Comparison of ENCODE assay signal across 8 cellular contexts in genomic region chr9:136846376-136847064, GRCh38. TPM values are rescaled to one million over a fixed set of nuclear protein-coding genes. Genes with fewer than 3 reads are reported as not detected.
DNase-seq lines count a peak whose midpoint lies in the region; ATAC-seq and TF ChIP-seq lines count a peak whose summit lies in the region.
"Had no signal": no experiment of that assay in that cellular context is flagged by ENCODE, and none has a peak within 500 bp of the region (broad histone marks: within the 10 kb centered on the region; RNA-seq: fewer than 3 reads in every experiment).

No MANE protein-coding gene starts in this region.

- CTCF ChIA-PET in CD8-positive, alpha-beta T cell (lab: Charles Lee) = interaction anchor here (1.2 to 1.4 kb wide), 2 partner anchors 146 to 189 kb away, joined by 4 to 6 read pairs; partner anchors contain the start of gene PAXX

- H3K27me3 ChIP-seq in CD8-positive, alpha-beta T cell (ENCODE audit: insufficient read depth, low read length) = peaks cover 3% of the 10 kb centered on the region
- H3K27me3 ChIP-seq in HUES64 (ENCODE audit: insufficient read depth, low read length) (peaks cover 5% of the 10 kb centered on the region), ectodermal cell (ENCODE audit: control insufficient read depth, insufficient read depth, low read length, poor library complexity, severe bottlenecking) (peaks cover 29% of the 10 kb centered on the region), rectal smooth muscle tissue (ENCODE audit: control insufficient read depth, insufficient read depth, low read length) (peaks cover 15% of the 10 kb centered on the region), WERI-Rb-1 (ENCODE audit: insufficient read depth, low read depth, severe bottlenecking) (no peaks in the 10 kb centered on the region)

- no peaks in the 10 kb centered on the region for H3K9me3 ChIP-seq in CD8-positive, alpha-beta T cell (ENCODE audit: low read length)
- H3K9me3 ChIP-seq in HUES64 (ENCODE audit: insufficient read depth, low read depth, low read length) (no peaks in the 10 kb centered on the region), ectodermal cell (ENCODE audit: control insufficient read depth, low read length) (no peaks in the 10 kb centered on the region), WERI-Rb-1 (ENCODE audit: severe bottlenecking) (no peaks in the 10 kb centered on the region)

- H3K4me3 ChIP-seq in CD8-positive, alpha-beta T cell (ENCODE audit: low read depth, low read length) = no peak overlapping the region
- H3K4me3 ChIP-seq in HUES64 (ENCODE audit: low read length) (peak overlapping the region; percentile 60), ectodermal cell (ENCODE audit: insufficient read depth, low read depth, low read length) (peak overlapping the region; percentile 71), rectal smooth muscle tissue (ENCODE audit: low read length) (peak overlapping the region; percentile 46), WERI-Rb-1 (ENCODE audit: low read depth, low read length) (no peak overlapping the region)

- no peak overlapping the region for H3K27ac ChIP-seq in CD8-positive, alpha-beta T cell (ENCODE audit: low read depth, low read length)
- H3K27ac ChIP-seq in HUES64 (ENCODE audit: low read depth, low read length) (no peak overlapping the region; the same call in 1 of the 2 replicates), ectodermal cell (ENCODE audit: insufficient read depth, low read depth, low read length, poor library complexity, severe bottlenecking) (no peak overlapping the region), rectal smooth muscle tissue (ENCODE audit: low read depth, low read length) (no peak overlapping the region), WERI-Rb-1 (no peak overlapping the region)

- H3K27me3 Mint-ChIP-seq in CD8-positive, alpha-beta T cell (ENCODE audit: low read depth) = peaks cover 9% of the 10 kb centered on the region

- TF ChIP-seq CTCF in CD8-positive, alpha-beta T cell (IDR thresholded peaks at IDR 0.05) = no peak
- TF ChIP-seq CTCF in WERI-Rb-1 (IDR thresholded peaks at IDR 0.05; ENCODE audit: low read depth, low read length) = no peak

- H3K4me1 ChIP-seq in CD8-positive, alpha-beta T cell (ENCODE audit: insufficient read depth, low read length) = peaks cover 43% of the 10 kb centered on the region
- H3K4me1 ChIP-seq in HUES64 (ENCODE audit: insufficient read depth, low read length) (peaks cover 2% of the 10 kb centered on the region; the same call in 1 of the 2 replicates), ectodermal cell (ENCODE audit: control insufficient read depth, insufficient read depth, low read length) (peaks cover 20% of the 10 kb centered on the region), rectal smooth muscle tissue (ENCODE audit: control insufficient read depth, insufficient read depth, low read length) (peaks cover 14% of the 10 kb centered on the region)

- peak in 1 of 7 experiments; percentile 21 for DNase-seq in CD8-positive, alpha-beta T cell
- DNase-seq in DMS79 (lab: John Stamatoyannopoulos, UW) (no peak), WERI-Rb-1 (no peak), KG1 (lab: John Stamatoyannopoulos, UW) (no peak)
- DNase-seq: activated effector memory CD4-positive, alpha-beta T cell treated with Interleukin-2 at 50 U/mL for 16 hours had no signal

- no peaks in the 10 kb centered on the region for H3K36me3 Mint-ChIP-seq in CD8-positive, alpha-beta T cell

- H3K36me3 ChIP-seq in CD8-positive, alpha-beta T cell (ENCODE audit: insufficient read depth, low read length) = no peaks in the 10 kb centered on the region
- H3K36me3 ChIP-seq in HUES64 (ENCODE audit: insufficient read depth, low read length) (peaks cover 14% of the 10 kb centered on the region), ectodermal cell (ENCODE audit: control insufficient read depth, insufficient read depth, low read length) (peaks cover 5% of the 10 kb centered on the region), rectal smooth muscle tissue (ENCODE audit: control insufficient read depth, insufficient read depth, low read length) (peaks cover 7% of the 10 kb centered on the region), WERI-Rb-1 (peaks cover 22% of the 10 kb centered on the region)

- H3K4me1 Mint-ChIP-seq in CD8-positive, alpha-beta T cell (ENCODE audit: low read depth) = peaks cover 26% of the 10 kb centered on the region

- 78% methylated on average over 95 of the region's 95 CpGs for WGBS in HUES64
- WGBS in ectodermal cell, 2 experiments = 72 to 73% methylated on average over 95 of the region's 95 CpGs

- POLR2A ChIA-PET in CD8-positive, alpha-beta T cell (lab: Charles Lee) = interaction anchor here (0.9 to 2.0 kb wide), 3 partner anchors 35 to 40 kb away, joined by 3 to 6 read pairs (median 4); partner anchors contain the start of genes RABL6 and TRAF2

- no peak for ATAC-seq in CD8-positive, alpha-beta T cell

- H3K9ac ChIP-seq in HUES64 (ENCODE audit: low read depth, low read length) (peak overlapping the region; percentile 67), rectal smooth muscle tissue (ENCODE audit: low read length) (no peak overlapping the region)

- no peak overlapping the region for H3K27ac Mint-ChIP-seq in CD8-positive, alpha-beta T cell

- intact Hi-C loops in CD8-positive, alpha-beta T cell (cut with DNase I, micrococcal nuclease) = loop anchor here in 1 of 2 experiments (5.0 kb wide), 1 partner anchor 146 kb away; the partner anchor contains the start of gene PAXX

- H3K4me3 Mint-ChIP-seq in CD8-positive, alpha-beta T cell = peak overlapping the region; percentile 18

- no peaks in the 10 kb centered on the region for H3K9me3 Mint-ChIP-seq in CD8-positive, alpha-beta T cell

RNA-seq across cellular contexts. Expression of gene PHPT1, which starts 2.7 kb away (rescaled TPM):
- 10 to 100 TPM; 15.7 to 17.1 TPM for total RNA-seq in CD8-positive, alpha-beta T cell
- 113 TPM for polyA plus RNA-seq in HUES64 (2013, experiment 1 of 2)
- polyA plus RNA-seq in HUES64 (2013, experiment 2 of 2) = 129 TPM
- 180 TPM for polyA plus RNA-seq in ectodermal cell (2013, experiment 1 of 4)
- polyA plus RNA-seq in ectodermal cell (2013, experiment 2 of 4) = 167 TPM
- 171 TPM for polyA plus RNA-seq in ectodermal cell (2013, experiment 3 of 4)
- polyA plus RNA-seq in ectodermal cell (2013, experiment 4 of 4) = 186 TPM

RNA-seq across cellular contexts. Expression of gene AJM1, which starts 4.2 kb away (rescaled TPM):
- 1 to 10 TPM; 1.7 to 2.1 TPM for total RNA-seq in CD8-positive, alpha-beta T cell
- 0.70 TPM for polyA plus RNA-seq in HUES64 (2013, experiment 1 of 2)
- polyA plus RNA-seq in HUES64 (2013, experiment 2 of 2) = 0.51 TPM
- polyA plus RNA-seq in ectodermal cell (2013, experiment 1 of 4) = 1.0 TPM
- polyA plus RNA-seq in ectodermal cell (2013, experiment 2 of 4) = 1.1 TPM
- 1.2 TPM for polyA plus RNA-seq in ectodermal cell (2013, experiment 3 of 4)
- 1.3 TPM for polyA plus RNA-seq in ectodermal cell (2013, experiment 4 of 4)

RNA-seq across cellular contexts. Expression of gene MAMDC4, which starts 5.6 kb away (rescaled TPM):
- total RNA-seq in CD8-positive, alpha-beta T cell = 1 to 10 TPM; 2.4 to 3.4 TPM
- polyA plus RNA-seq in HUES64 (2013, experiment 1 of 2) = 3.5 TPM
- 2.5 TPM for polyA plus RNA-seq in HUES64 (2013, experiment 2 of 2)
- 7.6 TPM for polyA plus RNA-seq in ectodermal cell (2013, experiment 1 of 4)
- 8.9 TPM for polyA plus RNA-seq in ectodermal cell (2013, experiment 2 of 4)
- 5.3 TPM for polyA plus RNA-seq in ectodermal cell (2013, experiment 3 of 4)
- polyA plus RNA-seq in ectodermal cell (2013, experiment 4 of 4) = 7.9 TPM

RNA-seq across cellular contexts. Expression of gene EDF1, which starts 19.6 kb away (rescaled TPM):
- 100 to 1,000 TPM; 198 to 200 TPM for total RNA-seq in CD8-positive, alpha-beta T cell
- 222 TPM for polyA plus RNA-seq in HUES64 (2013, experiment 1 of 2)
- polyA plus RNA-seq in HUES64 (2013, experiment 2 of 2) = 217 TPM
- 272 TPM for polyA plus RNA-seq in ectodermal cell (2013, experiment 1 of 4)
- polyA plus RNA-seq in ectodermal cell (2013, experiment 2 of 4) = 264 TPM
- polyA plus RNA-seq in ectodermal cell (2013, experiment 3 of 4) = 216 TPM
- 254 TPM for polyA plus RNA-seq in ectodermal cell (2013, experiment 4 of 4)

RNA-seq across cellular contexts. Expression of gene RABL6, which starts 38.8 kb away (rescaled TPM):
- total RNA-seq in CD8-positive, alpha-beta T cell = 10 to 100 TPM; 53.3 to 55.5 TPM
- 108 TPM for polyA plus RNA-seq in HUES64 (2013, experiment 1 of 2)
- polyA plus RNA-seq in HUES64 (2013, experiment 2 of 2) = 108 TPM
- polyA plus RNA-seq in ectodermal cell (2013, experiment 1 of 4) = 182 TPM
- polyA plus RNA-seq in ectodermal cell (2013, experiment 2 of 4) = 177 TPM
- 129 TPM for polyA plus RNA-seq in ectodermal cell (2013, experiment 3 of 4)
- 127 TPM for polyA plus RNA-seq in ectodermal cell (2013, experiment 4 of 4)

Comparison
In these comparisons a context has a peak if more than half of its experiments do, and no peak if none do; other contexts are left out.
1. H3K4me3 ChIP-seq: peak in HUES64 (single experiment), ectodermal cell (single experiment) and rectal smooth muscle tissue (single experiment); none in CD8-positive, alpha-beta T cell (single experiment) and WERI-Rb-1 (single experiment).